ENCODE assay signal across 16 cellular contexts in genomic region chr1:160340146-160340545, GRCh38. TPM values are rescaled to one million over a fixed set of nuclear protein-coding genes. Genes with fewer than 3 reads are reported as not detected.
DNase-seq lines count a peak whose midpoint lies in the region; ATAC-seq, FAIRE-seq and TF ChIP-seq lines count a peak whose summit lies in the region.
"Had no signal": no experiment of that assay in that cellular context is flagged by ENCODE, and none has a peak within 500 bp of the region (broad histone marks: within the 10 kb centered on the region; RNA-seq: fewer than 3 reads in every experiment).

No MANE protein-coding gene starts in this region.

- no peak for FAIRE-seq in HepG2 (lab: Jason Lieb, UNC)
- FAIRE-seq in GM12892 (lab: Jason Lieb, UNC) = no peak

- peak overlapping the region in 6 of 7 donors; percentile 81 to 100 (median 94) for H3K27ac Mint-ChIP-seq in CD14-positive monocyte
- peak overlapping the region; percentile 72 for H3K27ac Mint-ChIP-seq in activated T-helper 17 cell treated with anti-CD3 and anti-CD28 coated beads, Interleukin-2, amount 50 U/mL, for 72 hours

- POLR2A ChIA-PET in HepG2 (lab: Yijun Ruan, JAX) = interaction anchor here (1.0 kb wide), 1 partner anchor 24 kb away, joined by 3 read pairs; no protein-coding TSS in a partner anchor

- H3K27ac ChIP-seq in HepG2 (ENCODE audit: extremely low read length, insufficient read depth, low read length) = no peak overlapping the region
- H3K27ac ChIP-seq: prostate gland had no signal

- CTCF ChIA-PET in HepG2 (lab: Yijun Ruan, JAX; ENCODE audit: low intra/inter-chr PET ratio, low total read pairs) = no interaction called here

- TF ChIP-seq CTCF in CD14-positive monocyte (IDR thresholded peaks at IDR 0.05) = no peak
- TF ChIP-seq CTCF in HepG2 (CRISPR knock-in tag; IDR thresholded peaks at IDR 0.05) = no peak

- no peak overlapping the region for H3K4me3 Mint-ChIP-seq in CD14-positive monocyte
- H3K4me3 Mint-ChIP-seq in activated T-helper 17 cell treated with anti-CD3 and anti-CD28 coated beads, Interleukin-2, amount 50 U/mL, for 72 hours = peak overlapping the region; percentile 98

- no peak overlapping the region; a peak in 1 of 6 replicates for H3K4me3 ChIP-seq in HepG2 (replicated peaks in 1 of 3; ENCODE audit: insufficient read depth in 1 of 3, low read depth in 2 of 3, low read length in 3 of 3)
- H3K4me3 ChIP-seq: prostate gland had no signal

- peaks cover 78% of the 10 kb centered on the region for H3K79me2 ChIP-seq in HepG2 (ENCODE audit: insufficient read depth, low read length)

- TF ChIP-seq POLR2A in HepG2 (IDR thresholded peaks at IDR 0.05; ENCODE audit: insufficient read depth in 1 of 2, low read depth in 2 of 2, low read length in 2 of 2) (no peak), GM12892 (IDR thresholded peaks at IDR 0.05; ENCODE audit: low read depth, low read length) (no peak)

- no peak overlapping the region for H2AFZ ChIP-seq in HepG2 (ENCODE audit: low read length)

- peaks cover 0 to 4% of the 10 kb centered on the region in 2 experiments; a peak in 1 of 5 replicates for H3K27me3 ChIP-seq in HepG2 (ENCODE audit: control insufficient read depth in 1 of 2, insufficient read depth in 2 of 2, low read length in 2 of 2)

- 90% methylated on average over 3 of the region's 3 CpGs for WGBS in HepG2 (ENCODE audit: low lambda C conversion rate)

- H3K36me3 ChIP-seq in HepG2 (replicated peaks in 1 of 2; ENCODE audit: control insufficient read depth in 1 of 2, insufficient read depth in 2 of 2, low read length in 2 of 2) = peaks cover 13 to 41% of the 10 kb centered on the region in 2 experiments

- BruUV-seq in HepG2 (replicated peaks; lab: Mats Ljungman, UMichigan) = no TSS peak

- TF ChIP-seq EP300 in HepG2 (IDR thresholded peaks at IDR 0.05; ENCODE audit: low read depth in 2 of 2, low read length in 2 of 2) = no peak
- no peak for TF ChIP-seq EP300 in HepG2 (CRISPR knock-in tag; IDR thresholded peaks at IDR 0.05; ENCODE audit: borderline replicate concordance)

- no peak overlapping the region; the same call in 1 of the 2 replicates for H3K9ac ChIP-seq in HepG2 (ENCODE audit: insufficient read depth, low read depth, low read length)

- in situ Hi-C loops in HepG2 (cut with HindIII; ENCODE audit: extremely low pct_ligation_motif_present, low pct_unique_long_range_greater_than_20kb) = no loop called here

- H3K36me3 Mint-ChIP-seq in CD14-positive monocyte = peaks cover 39 to 52% of the 10 kb centered on the region in 2 donors
- H3K36me3 Mint-ChIP-seq in activated T-helper 17 cell treated with anti-CD3 and anti-CD28 coated beads, Interleukin-2, amount 50 U/mL, for 72 hours (ENCODE audit: low read depth) = peaks cover 97% of the 10 kb centered on the region

- peaks cover 0 to 3% (median 0%) of the 10 kb centered on the region in 3 donors for H3K27me3 Mint-ChIP-seq in CD14-positive monocyte (ENCODE audit: low read depth in 3 of 3)
- no peaks in the 10 kb centered on the region for H3K27me3 Mint-ChIP-seq in activated T-helper 17 cell treated with anti-CD3 and anti-CD28 coated beads, Interleukin-2, amount 50 U/mL, for 72 hours

- TF ChIP-seq RAD21 in HepG2 (CRISPR knock-in tag; IDR thresholded peaks at IDR 0.05) = no peak

- H3K4me1 ChIP-seq in HepG2 (ENCODE audit: insufficient read depth, low read length) = peaks cover 37% of the 10 kb centered on the region

- H3K9me3 ChIP-seq in HepG2 (ENCODE audit: low read length) = no peaks in the 10 kb centered on the region
- H3K9me3 ChIP-seq: prostate gland had no signal

- H3K4me2 ChIP-seq in HepG2 (ENCODE audit: low read depth, low read length) = peak overlapping the region; percentile 84

- ATAC-seq in activated T-helper 17 cell treated with anti-CD3 and anti-CD28 coated beads, Interleukin-2, amount 50 U/mL, for 72 hours (replicated peaks) = no peak
- ATAC-seq in HepG2 = no peak
- ATAC-seq: left colon had no signal

- peaks cover 61% of the 10 kb centered on the region for H3K4me1 Mint-ChIP-seq in CD14-positive monocyte
- peaks cover 27% of the 10 kb centered on the region for H3K4me1 Mint-ChIP-seq in activated T-helper 17 cell treated with anti-CD3 and anti-CD28 coated beads, Interleukin-2, amount 50 U/mL, for 72 hours

- intact Hi-C loops in CD14-positive monocyte (cut with micrococcal nuclease) (loop anchor here (5.0 to 10.0 kb wide), 3 partner anchors 53 to 415 kb away; partner anchors contain the start of genes PEX19 (in 2 of the 2) and TAGLN2 (in 1 of the 2)), HepG2 (cut with micrococcal nuclease; ENCODE audit: unreplicated experiment) (no loop called here)

- no peaks in the 10 kb centered on the region for H3K9me3 Mint-ChIP-seq in CD14-positive monocyte
- H3K9me3 Mint-ChIP-seq in activated T-helper 17 cell treated with anti-CD3 and anti-CD28 coated beads, Interleukin-2, amount 50 U/mL, for 72 hours = no peaks in the 10 kb centered on the region

- DNase-seq in CD14-positive monocyte (ENCODE audit: low spot score) (no peak), HepG2 (ENCODE audit: low spot score) (no peak), GM12892 (ENCODE audit: insufficient read length) (no peak), T-helper 2 cell (no peak), GM03348 (ENCODE audit: low spot score) (no peak)
- DNase-seq: activated CD4-positive, CD25-positive, alpha-beta regulatory T cell treated with anti-CD3 and anti-CD28 coated beads, Interleukin-2, amount 50 U/mL, for 72 hours; activated CD8-positive, alpha-beta memory T cell treated with anti-CD3 and anti-CD28 coated beads, Interleukin-2, amount 50 U/mL, for 48 hours; cortex of kidney; DMS 273 treated with DMSO at 0.1 percent for 48 hours; GOT3; hippocampal formation; left colon; NCI-H1092; NCI-H2171 treated with DMSO at 0.1 percent for 48 hours had no signal

- H4K20me1 ChIP-seq in HepG2 (ENCODE audit: insufficient read depth, low read length) = peaks cover 46% of the 10 kb centered on the region

RNA-seq across cellular contexts. Expression of gene COPA, which starts 2.9 kb away (rescaled TPM):
- polyA plus RNA-seq in CD14-positive monocyte = 100 to 1,000 TPM; 195 to 199 TPM
- 100 to 1,000 TPM; 136 to 178 TPM for total RNA-seq in activated T-helper 17 cell treated with anti-CD3 and anti-CD28 coated beads, Interleukin-2, amount 50 U/mL, for 72 hours
- 160 and 218 TPM in 2 replicates for total RNA-seq in HepG2 (2016; rRNA removed; fragmentation: Illumina TruSeq; extraction: Trizol)
- 14.4 and 14.5 TPM in 2 replicates for total RNA-seq in HepG2 (2016; cell fraction: cytosol; rRNA removed; fragmentation: Illumina TruSeq; extraction: Trizol; ENCODE audit: low read depth)
- 161 and 205 TPM in 2 replicates for total RNA-seq in HepG2 (2016; cell fraction: insoluble cytoplasmic fraction; rRNA removed; fragmentation: Illumina TruSeq; extraction: Trizol)
- total RNA-seq in HepG2 (2016; cell fraction: membrane; rRNA removed; fragmentation: Illumina TruSeq; extraction: Trizol) = 31.4 and 36.0 TPM in 2 replicates
- 137 and 150 TPM in 2 replicates for total RNA-seq in HepG2 (2016; cell fraction: nucleus; rRNA removed; fragmentation: Illumina TruSeq; extraction: Trizol)
- 166 and 197 TPM in 2 replicates for polyA plus RNA-seq in HepG2 (2011; rRNA removed)
- polyA plus RNA-seq in HepG2 (2011; cell fraction: cytosol; rRNA removed) = 164 and 170 TPM in 2 replicates
- 117 and 120 TPM in 2 replicates for polyA plus RNA-seq in HepG2 (2011; cell fraction: nucleus; rRNA removed)
- 122 and 147 TPM in 2 replicates for polyA plus RNA-seq in HepG2 (2012)
- 7.6 and 8.5 TPM in 2 replicates for polyA plus RNA-seq in HepG2 (2016; cell fraction: cytosol; fragmentation: Illumina TruSeq; extraction: Trizol; ENCODE audit: low read depth)
- 143 and 144 TPM in 2 replicates for polyA plus RNA-seq in HepG2 (2016; cell fraction: insoluble cytoplasmic fraction; fragmentation: Illumina TruSeq; extraction: Trizol; ENCODE audit: low read depth)
- 17.9 and 21.8 TPM in 2 replicates for polyA plus RNA-seq in HepG2 (2016; cell fraction: membrane; fragmentation: Illumina TruSeq; extraction: Trizol; ENCODE audit: low read depth)
- polyA plus RNA-seq in HepG2 (2016; cell fraction: nucleus; fragmentation: Illumina TruSeq; extraction: Trizol; ENCODE audit: insufficient read depth, low read depth) = 123 and 142 TPM in 2 replicates
- polyA minus RNA-seq in HepG2 (2011; rRNA and poly(A)+ RNA removed; ENCODE audit: low replicate concordance) = 386 and 397 TPM in 2 replicates
- polyA minus RNA-seq in HepG2 (2011; cell fraction: cytosol; rRNA and poly(A)+ RNA removed) = 242 and 256 TPM in 2 replicates
- 217 and 255 TPM in 2 replicates for polyA minus RNA-seq in HepG2 (2011; cell fraction: nucleus; rRNA and poly(A)+ RNA removed)
- polyA plus RNA-seq in GM12892 (2012; ENCODE audit: missing spikeins) = 81.7 TPM

RNA-seq across cellular contexts. Expression of gene NCSTN, which starts 3.0 kb away (rescaled TPM):
- polyA plus RNA-seq in CD14-positive monocyte = 100 to 1,000 TPM; 125 to 145 TPM
- 10 to 100 TPM; 58.7 to 67.4 TPM for total RNA-seq in activated T-helper 17 cell treated with anti-CD3 and anti-CD28 coated beads, Interleukin-2, amount 50 U/mL, for 72 hours
- total RNA-seq in HepG2 (2016; rRNA removed; fragmentation: Illumina TruSeq; extraction: Trizol) = 27.0 and 44.2 TPM in 2 replicates
- total RNA-seq in HepG2 (2016; cell fraction: cytosol; rRNA removed; fragmentation: Illumina TruSeq; extraction: Trizol; ENCODE audit: low read depth) = 6.0 and 7.0 TPM in 2 replicates
- 27.8 and 48.2 TPM in 2 replicates for total RNA-seq in HepG2 (2016; cell fraction: insoluble cytoplasmic fraction; rRNA removed; fragmentation: Illumina TruSeq; extraction: Trizol)
- total RNA-seq in HepG2 (2016; cell fraction: membrane; rRNA removed; fragmentation: Illumina TruSeq; extraction: Trizol) = 10.0 and 11.6 TPM in 2 replicates
- total RNA-seq in HepG2 (2016; cell fraction: nucleus; rRNA removed; fragmentation: Illumina TruSeq; extraction: Trizol) = 73.4 and 88.5 TPM in 2 replicates
- 247 and 281 TPM in 2 replicates for polyA plus RNA-seq in HepG2 (2011; rRNA removed)
- 199 and 230 TPM in 2 replicates for polyA plus RNA-seq in HepG2 (2011; cell fraction: cytosol; rRNA removed)
- polyA plus RNA-seq in HepG2 (2011; cell fraction: nucleus; rRNA removed) = 168 and 185 TPM in 2 replicates
- 96.6 and 115 TPM in 2 replicates for polyA plus RNA-seq in HepG2 (2012)
- polyA plus RNA-seq in HepG2 (2016; cell fraction: cytosol; fragmentation: Illumina TruSeq; extraction: Trizol; ENCODE audit: low read depth) = 5.4 and 7.2 TPM in 2 replicates
- polyA plus RNA-seq in HepG2 (2016; cell fraction: insoluble cytoplasmic fraction; fragmentation: Illumina TruSeq; extraction: Trizol; ENCODE audit: low read depth) = 27.4 and 35.6 TPM in 2 replicates
- 12.5 and 18.3 TPM in 2 replicates for polyA plus RNA-seq in HepG2 (2016; cell fraction: membrane; fragmentation: Illumina TruSeq; extraction: Trizol; ENCODE audit: low read depth)
- polyA plus RNA-seq in HepG2 (2016; cell fraction: nucleus; fragmentation: Illumina TruSeq; extraction: Trizol; ENCODE audit: insufficient read depth, low read depth) = 159 TPM in 2 replicates
- polyA minus RNA-seq in HepG2 (2011; rRNA and poly(A)+ RNA removed; ENCODE audit: low replicate concordance) = 236 and 291 TPM in 2 replicates
- polyA minus RNA-seq in HepG2 (2011; cell fraction: cytosol; rRNA and poly(A)+ RNA removed) = 87.7 and 123 TPM in 2 replicates
- 110 and 114 TPM in 2 replicates for polyA minus RNA-seq in HepG2 (2011; cell fraction: nucleus; rRNA and poly(A)+ RNA removed)
- polyA plus RNA-seq in GM12892 (2012; ENCODE audit: missing spikeins) = 46.0 TPM

RNA-seq across cellular contexts. Expression of gene NHLH1, which starts 26.7 kb away (rescaled TPM):
- polyA plus RNA-seq in CD14-positive monocyte (not detected), HepG2 (2011; rRNA removed) (0.44 and 0.57 TPM in 2 replicates)
- total RNA-seq in activated T-helper 17 cell treated with anti-CD3 and anti-CD28 coated beads, Interleukin-2, amount 50 U/mL, for 72 hours = 1 to 10 TPM; 1.0 to 1.1 TPM
- total RNA-seq in HepG2 (2016; rRNA removed; fragmentation: Illumina TruSeq; extraction: Trizol) = 0.11 TPM in 1 of 2 replicates, not detected in the other
- not detected in 2 replicates for total RNA-seq in HepG2 (2016; cell fraction: cytosol; rRNA removed; fragmentation: Illumina TruSeq; extraction: Trizol; ENCODE audit: low read depth)
- total RNA-seq in HepG2 (2016; cell fraction: insoluble cytoplasmic fraction; rRNA removed; fragmentation: Illumina TruSeq; extraction: Trizol) = not detected in 2 replicates
- not detected in 2 replicates for total RNA-seq in HepG2 (2016; cell fraction: membrane; rRNA removed; fragmentation: Illumina TruSeq; extraction: Trizol)
- total RNA-seq in HepG2 (2016; cell fraction: nucleus; rRNA removed; fragmentation: Illumina TruSeq; extraction: Trizol) = 0.19 and 0.22 TPM in 2 replicates
- 0.15 and 0.19 TPM in 2 replicates for polyA plus RNA-seq in HepG2 (2011; cell fraction: cytosol; rRNA removed)
- polyA plus RNA-seq in HepG2 (2011; cell fraction: nucleus; rRNA removed) = 0.93 and 1.1 TPM in 2 replicates
- polyA plus RNA-seq in HepG2 (2012) = 0.19 and 0.24 TPM in 2 replicates
- 0.05 TPM in 1 of 2 replicates, not detected in the other for polyA plus RNA-seq in HepG2 (2016; cell fraction: cytosol; fragmentation: Illumina TruSeq; extraction: Trizol; ENCODE audit: low read depth)
- polyA plus RNA-seq in HepG2 (2016; cell fraction: insoluble cytoplasmic fraction; fragmentation: Illumina TruSeq; extraction: Trizol; ENCODE audit: low read depth) = 0.12 TPM in 1 of 2 replicates, not detected in the other
- not detected in 2 replicates for polyA plus RNA-seq in HepG2 (2016; cell fraction: membrane; fragmentation: Illumina TruSeq; extraction: Trizol; ENCODE audit: low read depth)
- 1.00 and 1.1 TPM in 2 replicates for polyA plus RNA-seq in HepG2 (2016; cell fraction: nucleus; fragmentation: Illumina TruSeq; extraction: Trizol; ENCODE audit: insufficient read depth, low read depth)
- 0.52 and 1.1 TPM in 2 replicates for polyA minus RNA-seq in HepG2 (2011; rRNA and poly(A)+ RNA removed; ENCODE audit: low replicate concordance)
- polyA minus RNA-seq in HepG2 (2011; cell fraction: cytosol; rRNA and poly(A)+ RNA removed) = not detected in 2 replicates
- polyA minus RNA-seq in HepG2 (2011; cell fraction: nucleus; rRNA and poly(A)+ RNA removed) = 0.62 and 0.77 TPM in 2 replicates
- polyA plus RNA-seq in GM12892 (2012; ENCODE audit: missing spikeins) = 1.1 TPM
- total RNA-seq: prostate gland had no signal

RNA-seq across cellular contexts. Expression of gene PEX19, which starts 55.2 kb away (rescaled TPM):
- polyA plus RNA-seq in CD14-positive monocyte (10 to 100 TPM; 37.4 to 38.2 TPM), HepG2 (2011; rRNA removed) (48.3 and 51.8 TPM in 2 replicates)
- 10 to 100 TPM; 48.3 to 61.4 TPM for total RNA-seq in activated T-helper 17 cell treated with anti-CD3 and anti-CD28 coated beads, Interleukin-2, amount 50 U/mL, for 72 hours
- 47.0 and 81.9 TPM in 2 replicates for total RNA-seq in HepG2 (2016; rRNA removed; fragmentation: Illumina TruSeq; extraction: Trizol)
- total RNA-seq in HepG2 (2016; cell fraction: cytosol; rRNA removed; fragmentation: Illumina TruSeq; extraction: Trizol; ENCODE audit: low read depth) = 5.1 and 6.3 TPM in 2 replicates
- 44.9 and 86.0 TPM in 2 replicates for total RNA-seq in HepG2 (2016; cell fraction: insoluble cytoplasmic fraction; rRNA removed; fragmentation: Illumina TruSeq; extraction: Trizol)
- total RNA-seq in HepG2 (2016; cell fraction: membrane; rRNA removed; fragmentation: Illumina TruSeq; extraction: Trizol) = 19.1 and 20.5 TPM in 2 replicates
- total RNA-seq in HepG2 (2016; cell fraction: nucleus; rRNA removed; fragmentation: Illumina TruSeq; extraction: Trizol) = 28.9 and 32.0 TPM in 2 replicates
- polyA plus RNA-seq in HepG2 (2011; cell fraction: cytosol; rRNA removed) = 34.9 and 46.4 TPM in 2 replicates
- 23.3 and 28.0 TPM in 2 replicates for polyA plus RNA-seq in HepG2 (2011; cell fraction: nucleus; rRNA removed)
- 38.3 and 48.7 TPM in 2 replicates for polyA plus RNA-seq in HepG2 (2012)
- 5.2 and 6.2 TPM in 2 replicates for polyA plus RNA-seq in HepG2 (2016; cell fraction: cytosol; fragmentation: Illumina TruSeq; extraction: Trizol; ENCODE audit: low read depth)
- polyA plus RNA-seq in HepG2 (2016; cell fraction: insoluble cytoplasmic fraction; fragmentation: Illumina TruSeq; extraction: Trizol; ENCODE audit: low read depth) = 84.0 and 84.9 TPM in 2 replicates
- 12.8 and 14.7 TPM in 2 replicates for polyA plus RNA-seq in HepG2 (2016; cell fraction: membrane; fragmentation: Illumina TruSeq; extraction: Trizol; ENCODE audit: low read depth)
- polyA plus RNA-seq in HepG2 (2016; cell fraction: nucleus; fragmentation: Illumina TruSeq; extraction: Trizol; ENCODE audit: insufficient read depth, low read depth) = 30.0 and 35.6 TPM in 2 replicates
- polyA minus RNA-seq in HepG2 (2011; rRNA and poly(A)+ RNA removed; ENCODE audit: low replicate concordance) = 56.5 and 59.3 TPM in 2 replicates
- polyA minus RNA-seq in HepG2 (2011; cell fraction: cytosol; rRNA and poly(A)+ RNA removed) = 28.6 and 31.3 TPM in 2 replicates
- 48.5 and 69.5 TPM in 2 replicates for polyA minus RNA-seq in HepG2 (2011; cell fraction: nucleus; rRNA and poly(A)+ RNA removed)
- 35.2 TPM for polyA plus RNA-seq in GM12892 (2012; ENCODE audit: missing spikeins)
